Comparison of ENCODE assay signal across 8 cellular contexts in the genomic region with DNA sequence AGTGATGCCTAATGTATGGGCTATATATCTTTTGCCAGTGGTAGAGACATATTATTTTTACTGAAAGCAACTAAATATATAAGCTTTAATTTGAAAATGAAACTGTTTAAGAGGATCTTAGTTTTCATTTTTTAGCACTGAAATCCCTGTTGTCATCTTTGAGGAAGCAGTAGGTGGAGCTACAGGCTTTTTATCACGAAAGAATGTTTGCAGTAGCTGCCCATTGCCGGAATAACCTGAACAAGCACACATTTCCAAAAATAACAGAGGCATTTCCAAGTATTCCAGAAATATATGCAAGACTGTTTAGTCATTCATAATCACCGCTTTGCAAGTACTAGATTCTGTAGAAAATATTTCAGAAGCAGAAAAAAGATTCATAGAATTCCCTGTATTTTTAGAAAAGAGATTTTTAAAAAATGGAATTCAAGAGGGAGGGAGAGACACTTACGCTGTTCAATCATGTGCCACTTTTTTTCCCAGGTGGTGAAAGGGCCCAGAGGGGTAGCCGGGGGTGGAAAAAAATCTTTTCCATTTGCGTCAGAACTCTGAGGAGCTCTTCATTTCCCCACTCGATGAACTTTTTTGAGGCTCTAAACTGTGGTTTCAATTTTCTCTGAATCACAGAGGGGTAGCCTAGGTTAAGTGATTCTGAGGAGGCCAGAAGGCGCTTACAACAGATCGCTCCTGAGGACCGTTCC.
A peak's percentile ranks its signal among the peaks of the same experiment; 100 is the strongest.
DNase-seq lines count a peak whose midpoint lies in the region; ATAC-seq and TF ChIP-seq lines count a peak whose summit lies in the region.

No MANE protein-coding gene starts in this region.

- ATAC-seq in lower lobe of right lung = peak; percentile 70 to 89
- no peak for ATAC-seq in GM21717 (IDR thresholded peaks at IDR 0.05; ENCODE audit: unreplicated experiment)
- ATAC-seq in GM18873 (IDR thresholded peaks at IDR 0.05; ENCODE audit: low FRiP score, unreplicated experiment) = no peak

- H3K27ac Mint-ChIP-seq in brain (peak overlapping the region in 1 of 5 experiments; percentile 10), glutamatergic neuron (ENCODE audit: unreplicated experiment) (no peak overlapping the region), CD14-positive monocyte (no peak overlapping the region)

- peaks cover 13% of the 10 kb centered on the region for H3K4me1 Mint-ChIP-seq in brain
- H3K4me1 Mint-ChIP-seq in glutamatergic neuron (ENCODE audit: low read depth, unreplicated experiment) = no peaks in the 10 kb centered on the region
- peaks cover 5% of the 10 kb centered on the region for H3K4me1 Mint-ChIP-seq in CD14-positive monocyte

- H3K4me1 ChIP-seq in lower lobe of right lung = no peaks in the 10 kb centered on the region

- H3K27me3 ChIP-seq in lower lobe of right lung (ENCODE audit: low read depth) = no peaks in the 10 kb centered on the region

- H3K9me3 ChIP-seq in lower lobe of right lung = no peaks in the 10 kb centered on the region

- H3K27me3 Mint-ChIP-seq in brain (peaks cover 9% of the 10 kb centered on the region), glutamatergic neuron (ENCODE audit: unreplicated experiment) (no peaks in the 10 kb centered on the region), CD14-positive monocyte (ENCODE audit: low read depth in 3 of 3) (peaks cover 8 to 11% (median 10%) of the 10 kb centered on the region in 3 donors)

- peak overlapping the region; percentile 24 for H3K4me3 ChIP-seq in lower lobe of right lung

- H3K27ac ChIP-seq in lower lobe of right lung = peak overlapping the region; percentile 39

- H3K36me3 Mint-ChIP-seq in brain (no peaks in the 10 kb centered on the region), glutamatergic neuron (ENCODE audit: unreplicated experiment) (no peaks in the 10 kb centered on the region), CD14-positive monocyte (no peaks in the 10 kb centered on the region)

- intact Hi-C loops in lower lobe of right lung (cut with DNase I) (no loop called here), CD14-positive monocyte (cut with micrococcal nuclease) (no loop called here)

- H3K4me3 Mint-ChIP-seq in brain (no peak overlapping the region), glutamatergic neuron (ENCODE audit: unreplicated experiment) (no peak overlapping the region), CD14-positive monocyte (no peak overlapping the region)

- TF ChIP-seq CTCF in GM12874 (IDR thresholded peaks at IDR 0.05; ENCODE audit: insufficient read depth, low read depth, low read length) (peak; percentile 18; the same call in 1 of the 2 replicates), brain (conservative IDR thresholded peaks at IDR 0.05) (peak; percentile 62 to 74), lower lobe of right lung (IDR thresholded peaks at IDR 0.05) (peak; percentile 42), glutamatergic neuron (IDR thresholded peaks at IDR 0.05; ENCODE audit: partially characterized antibody, unreplicated experiment) (no peak), CD14-positive monocyte (IDR thresholded peaks at IDR 0.05) (no peak)

- no peaks in the 10 kb centered on the region for H3K36me3 ChIP-seq in lower lobe of right lung

- DNase-seq in NCI-H2196 (lab: John Stamatoyannopoulos, UW; ENCODE audit: unreplicated experiment) = peak; percentile 58
- no peak for DNase-seq in lower lobe of right lung
- no peak for DNase-seq in glutamatergic neuron
- DNase-seq in CD14-positive monocyte (ENCODE audit: low spot score) = no peak

- H3K9me3 Mint-ChIP-seq in brain = no peaks in the 10 kb centered on the region
- H3K9me3 Mint-ChIP-seq in glutamatergic neuron (ENCODE audit: unreplicated experiment) = no peaks in the 10 kb centered on the region
- H3K9me3 Mint-ChIP-seq in CD14-positive monocyte = peaks cover 0 to 2% (median 0%) of the 10 kb centered on the region in 7 donors

Comparison
In these comparisons a context has a peak if more than half of its experiments do, and no peak if none do; other contexts are left out.
1. CTCF ChIP-seq: peak in GM12874 (single experiment), brain (2 of 2) and lower lobe of right lung (single experiment); none in glutamatergic neuron (single experiment) and CD14-positive monocyte (single experiment).
2. ATAC-seq: peak in lower lobe of right lung (2 of 2); none in GM21717 (single experiment) and GM18873 (single experiment).